ENCODE assay signal across 22 cellular contexts in the genomic region with DNA sequence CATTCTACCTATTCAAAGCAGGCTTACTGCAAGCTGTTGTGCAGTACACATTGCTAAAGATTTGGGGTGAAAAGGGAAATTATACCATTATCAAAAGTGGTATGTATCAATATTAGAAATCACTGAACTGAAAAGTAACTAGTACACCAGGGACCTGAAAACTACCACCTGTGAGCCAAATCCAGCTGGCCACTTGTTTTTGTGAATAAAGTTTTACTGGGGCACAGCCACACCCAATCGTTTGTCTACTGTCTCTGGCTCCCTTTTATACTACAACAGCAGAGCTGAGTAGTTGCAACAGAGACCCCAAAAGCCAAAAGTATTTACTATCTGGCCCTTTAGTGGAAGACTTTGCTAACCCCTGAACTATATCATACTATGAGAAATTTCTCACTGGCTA. TPM values are rescaled to one million over a fixed set of nuclear protein-coding genes. Genes with fewer than 3 reads are reported as not detected.
DNase-seq lines count a peak whose midpoint lies in the region; FAIRE-seq and TF ChIP-seq lines count a peak whose summit lies in the region.
"Had no signal": no experiment of that assay in that cellular context is flagged by ENCODE, and none has a peak within 500 bp of the region (broad histone marks: within the 10 kb centered on the region; RNA-seq: fewer than 3 reads in every experiment).

No MANE protein-coding gene starts in this region.

- no peak overlapping the region for H4K5ac ChIP-seq in H1 (ENCODE audit: insufficient read length, low read depth, low read length)

- H3K79me2 ChIP-seq in H1 (ENCODE audit: control insufficient read depth in 1 of 2, insufficient read depth in 2 of 2, low read length in 2 of 2) (no peaks in the 10 kb centered on the region), neural progenitor cell (ENCODE audit: low read depth) (no peaks in the 10 kb centered on the region)

- H3K4me2 ChIP-seq in H1 (ENCODE audit: insufficient read depth in 1 of 2, low read depth in 2 of 2, low read length in 2 of 2) (no peak overlapping the region), neural progenitor cell (peak overlapping the region; percentile 45)

- DNase-seq in H1 (ENCODE audit: low read depth in 1 of 2, low spot score in 2 of 2) (no peak), neural progenitor cell (ENCODE audit: low spot score) (no peak), GM19238 (ENCODE audit: insufficient read length, low spot score) (no peak), dedifferentiated amniotic fluid mesenchymal stem cell (ENCODE audit: extremely low spot score) (no peak), epidermal melanocyte (ENCODE audit: insufficient read length, low spot score) (no peak)
- DNase-seq: ACHN; BE2C; CD4-positive, CD25-positive, alpha-beta regulatory T cell; CD8-positive, alpha-beta memory T cell; COR-L47; DMS 273 treated with DMSO at 0.1 percent for 48 hours; DMS53; GOT3; KG1 had no signal

- no peak overlapping the region for H2BK15ac ChIP-seq in H1 (ENCODE audit: low read length)

- POLR2A ChIA-PET in H1 (lab: Charles Lee; ENCODE audit: partially characterized antibody) = no interaction called here

- TF ChIP-seq CTCF in H1 (IDR thresholded peaks at IDR 0.05; ENCODE audit: control extremely low read depth in 1 of 3, insufficient read depth in 1 of 3, low read depth in 1 of 3, low read length in 3 of 3) (no peak), neural progenitor cell (IDR thresholded peaks at IDR 0.05) (no peak)

- H2BK12ac ChIP-seq in H1 (ENCODE audit: low read depth, low read length) = 0 out of 2 replicates have a peak overlapping the region, but pooled peaks have one; percentile 2

- 0 out of 2 replicates have a peak, but pooled peaks cover 1% of the 10 kb centered on the region for H3K9me3 ChIP-seq in HUES6 (ENCODE audit: control insufficient read depth, insufficient read depth, low read depth, low read length)
- no peaks in the 10 kb centered on the region for H3K9me3 ChIP-seq in H1 (ENCODE audit: insufficient read depth in 2 of 2, low read depth in 1 of 2, low read length in 1 of 2)
- H3K9me3 ChIP-seq in neural progenitor cell (ENCODE audit: low read depth) = no peaks in the 10 kb centered on the region
- H3K9me3 ChIP-seq: BE2C, HAP-1 had no signal

- H3K27ac ChIP-seq in HUES6 (ENCODE audit: low read depth, low read length) = peak overlapping the region; percentile 100
- H3K27ac ChIP-seq in H1 (ENCODE audit: low read depth, low read length) = no peak overlapping the region
- H3K27ac ChIP-seq in neural progenitor cell = no peak overlapping the region

- peak overlapping the region; percentile 60; the same call in 1 of the 2 replicates for H3K18ac ChIP-seq in H1 (ENCODE audit: extremely low read depth, low read length)

- no peak for TF ChIP-seq RAD21 in H1 (IDR thresholded peaks at IDR 0.05 in 1 of 2, conservative IDR thresholded peaks at IDR 0.05 in 1 of 2; ENCODE audit: low read depth in 2 of 2, low read length in 2 of 2)

- no peak overlapping the region for H3K4me3 Mint-ChIP-seq in neural progenitor cell
- H3K4me3 Mint-ChIP-seq: CD4-positive, CD25-positive, alpha-beta regulatory T cell; CD8-positive, alpha-beta memory T cell; IgD-negative memory B cell had no signal

- H3K4ac ChIP-seq in H1 (replicated peaks; ENCODE audit: insufficient read length, low read depth, low read length) = no peak overlapping the region

- peak overlapping the region; percentile 82; the same call in 1 of the 2 replicates for H2BK5ac ChIP-seq in H1 (ENCODE audit: low read depth, low read length)

- H4K20me1 ChIP-seq in H1 (replicated peaks in 1 of 2; ENCODE audit: control insufficient read depth in 1 of 2, insufficient read depth in 2 of 2, low read length in 2 of 2) (no peaks in the 10 kb centered on the region), neural progenitor cell (ENCODE audit: low read depth) (no peaks in the 10 kb centered on the region)

- FAIRE-seq in H1 (lab: Jason Lieb, UNC) = no peak
- FAIRE-seq: A204.1, G401.6, GM12891, HepG2 had no signal

- H3K9ac ChIP-seq in HUES6 (ENCODE audit: low read length) (peak overlapping the region; percentile 2), H1 (replicated peaks in 1 of 4; ENCODE audit: extremely low read depth in 1 of 4, low read depth in 3 of 4, low read length in 3 of 4) (no peak overlapping the region), neural progenitor cell (no peak overlapping the region)

- no peak overlapping the region for H3K23ac ChIP-seq in H1 (ENCODE audit: insufficient read length)

- no peak overlapping the region for H3K14ac ChIP-seq in H1 (ENCODE audit: insufficient read length)

- CTCF ChIA-PET in H1 (lab: Charles Lee; ENCODE audit: partially characterized antibody) = interaction anchor here (0.6 to 3.8 kb wide), 3 partner anchors 11 to 41 kb away, joined by 3 to 19 read pairs (median 5); no protein-coding TSS in a partner anchor

- no peaks in the 10 kb centered on the region for H3K27me3 Mint-ChIP-seq in neural progenitor cell (ENCODE audit: insufficient read depth, low read depth)
- H3K27me3 Mint-ChIP-seq: IgD-negative memory B cell had no signal

- peak overlapping the region; percentile 6 for H2BK120ac ChIP-seq in H1 (replicated peaks; ENCODE audit: low read depth, low read length)

- H3K36me3 ChIP-seq in HUES6 (ENCODE audit: control insufficient read depth, insufficient read depth, low read length) (no peaks in the 10 kb centered on the region), H1 (ENCODE audit: control insufficient read depth in 2 of 4, insufficient read depth in 4 of 4, low read length in 3 of 4) (peaks cover 0 to 2% (median 0%) of the 10 kb centered on the region in 4 experiments; a peak in 1 of 8 replicates), neural progenitor cell (no peaks in the 10 kb centered on the region)
- H3K36me3 ChIP-seq: BE2C, HAP-1 had no signal

- no peaks in the 10 kb centered on the region for H3K9me3 Mint-ChIP-seq in neural progenitor cell
- H3K9me3 Mint-ChIP-seq: CD8-positive, alpha-beta memory T cell; IgD-negative memory B cell had no signal

- TF ChIP-seq POLR2A in H1 (IDR thresholded peaks at IDR 0.05; ENCODE audit: control extremely low read depth in 1 of 2, low read depth in 2 of 2, low read length in 2 of 2) = no peak

- no peak overlapping the region for H2AK5ac ChIP-seq in H1 (ENCODE audit: low read depth, low read length)

- H3K36me3 Mint-ChIP-seq in neural progenitor cell = no peaks in the 10 kb centered on the region
- H3K36me3 Mint-ChIP-seq: CD4-positive, CD25-positive, alpha-beta regulatory T cell had no signal

- H2AFZ ChIP-seq in H1 (ENCODE audit: low read length) = peak overlapping the region; percentile 43
- peak overlapping the region; percentile 93 for H2AFZ ChIP-seq in neural progenitor cell (replicated peaks)

- no peak overlapping the region for H3K4me3 ChIP-seq in HUES6 (ENCODE audit: low read depth, low read length)
- no peak overlapping the region for H3K4me3 ChIP-seq in H1 (ENCODE audit: extremely low read depth in 1 of 4, insufficient read depth in 2 of 4, low read depth in 3 of 4, low read length in 4 of 4)
- no peak overlapping the region for H3K4me3 ChIP-seq in neural progenitor cell
- H3K4me3 ChIP-seq: HAP-1 had no signal

- peak overlapping the region; percentile 75 for H4K91ac ChIP-seq in H1 (replicated peaks; ENCODE audit: insufficient read length, low read length)

- no peaks in the 10 kb centered on the region for H3K79me1 ChIP-seq in H1 (ENCODE audit: low read depth, low read length)

- H3K4me1 ChIP-seq in HUES6 (ENCODE audit: control insufficient read depth, insufficient read depth, low read length) (peaks cover 65% of the 10 kb centered on the region), H1 (replicated peaks in 1 of 4; ENCODE audit: control insufficient read depth in 3 of 4, insufficient read depth in 4 of 4, low read length in 3 of 4) (peaks cover 0 to 13% (median 3%) of the 10 kb centered on the region in 4 experiments; a peak in 6 of 7 replicates), neural progenitor cell (peaks cover 24% of the 10 kb centered on the region)
- H3K4me1 ChIP-seq: BE2C had no signal

- WGBS in H1 (ENCODE audit: extremely low coverage in 1 of 2, insufficient coverage in 1 of 2, insufficient read length in 1 of 2, insufficient replicate concordance in 2 of 2, low coverage in 1 of 2, low lambda C conversion rate in 2 of 2, missing lambda C conversion rate in 1 of 2), 2 experiments = 64% methylated on average over 1 of the region's 1 CpG; no CpG with 5 or more reads in 1 of the 2 experiments

- H3K27ac Mint-ChIP-seq in neural progenitor cell = no peak overlapping the region
- H3K27ac Mint-ChIP-seq: CD4-positive, CD25-positive, alpha-beta regulatory T cell; CD8-positive, alpha-beta memory T cell had no signal

- no peaks in the 10 kb centered on the region; the same call in 1 of the 2 replicates for H3K23me2 ChIP-seq in H1 (ENCODE audit: low read depth, low read length)

- no peak overlapping the region for H3K56ac ChIP-seq in H1 (replicated peaks; ENCODE audit: insufficient read length, low read depth, low read length)

- no peaks in the 10 kb centered on the region for H3F3A ChIP-seq in neural progenitor cell (ENCODE audit: low read depth)

- TF ChIP-seq EP300 in H1 (IDR thresholded peaks at IDR 0.05; ENCODE audit: borderline replicate concordance in 1 of 2, low read depth in 2 of 2, low read length in 2 of 2) = no peak

- H4K8ac ChIP-seq in H1 (ENCODE audit: extremely low read depth, insufficient read depth, low read length) = no peak overlapping the region

- peak overlapping the region; percentile 100; the same call in 1 of the 2 replicates for H2BK20ac ChIP-seq in H1 (ENCODE audit: low read length)

- peaks cover 12% of the 10 kb centered on the region for H3K4me1 Mint-ChIP-seq in neural progenitor cell
- H3K4me1 Mint-ChIP-seq: CD4-positive, CD25-positive, alpha-beta regulatory T cell; CD8-positive, alpha-beta memory T cell had no signal

- H3K27me3 ChIP-seq in HUES6 (ENCODE audit: control insufficient read depth, insufficient read depth, low read length) = no peaks in the 10 kb centered on the region
- no peaks in the 10 kb centered on the region for H3K27me3 ChIP-seq in H1 (replicated peaks in 1 of 4; ENCODE audit: control insufficient read depth in 3 of 4, extremely low read depth in 1 of 4, insufficient read depth in 3 of 4, low read length in 3 of 4)
- H3K27me3 ChIP-seq in neural progenitor cell = no peaks in the 10 kb centered on the region

TF ChIP-seq in H1, 55 proteins besides CTCF, POLR2A, EP300 and RAD21 (continues in another document):
- no peak for TF ChIP-seq SP2 (IDR thresholded peaks at IDR 0.05; ENCODE audit: low read length)
- TF ChIP-seq TCF12 (IDR thresholded peaks at IDR 0.05; ENCODE audit: low read depth, low read length) = no peak

RNA-seq across cellular contexts. Expression of gene CR1L, which starts 13.8 kb away (rescaled TPM):
- total RNA-seq in H1 (2021; fragmentation: NEBNext Ultra II Directional; extraction: Animal tissue kit (Norgen Biotek cat#: 25700)) = not detected in 2 replicates
- 0.19 and 0.39 TPM in 2 replicates for polyA plus RNA-seq in H1 (2011; rRNA removed)
- polyA plus RNA-seq in H1 (2011; cell fraction: cytosol; rRNA removed) = 0.37 TPM
- polyA plus RNA-seq in H1 (2011; cell fraction: nucleus; rRNA removed) = 0.40 TPM
- polyA plus RNA-seq in H1 (2012, experiment 1 of 2) = 0.32 TPM in 1 of 4 replicates, not detected in the others
- polyA plus RNA-seq in H1 (2012, experiment 2 of 2) = not detected
- polyA plus RNA-seq in H1 (2013, experiment 1 of 2) = 0.22 TPM
- polyA plus RNA-seq in H1 (2013, experiment 2 of 2) = 0.46 TPM
- polyA minus RNA-seq in H1 (2011; rRNA and poly(A)+ RNA removed) = 0.09 TPM in 1 of 2 replicates, not detected in the other
- polyA minus RNA-seq in H1 (2011; cell fraction: cytosol; rRNA and poly(A)+ RNA removed) = not detected
- not detected for polyA minus RNA-seq in H1 (2011; cell fraction: nucleus; rRNA and poly(A)+ RNA removed)
- not detected in 2 replicates for total RNA-seq in neural progenitor cell (ENCODE audit: low replicate concordance)
- total RNA-seq: CD4-positive, CD25-positive, alpha-beta regulatory T cell; CD8-positive, alpha-beta memory T cell; HepG2; HT-29 had no signal
- polyA plus RNA-seq: CD4-positive, CD25-positive, alpha-beta regulatory T cell; CD8-positive, alpha-beta memory T cell; HepG2; IgD-negative memory B cell had no signal
